In the genomic region with DNA sequence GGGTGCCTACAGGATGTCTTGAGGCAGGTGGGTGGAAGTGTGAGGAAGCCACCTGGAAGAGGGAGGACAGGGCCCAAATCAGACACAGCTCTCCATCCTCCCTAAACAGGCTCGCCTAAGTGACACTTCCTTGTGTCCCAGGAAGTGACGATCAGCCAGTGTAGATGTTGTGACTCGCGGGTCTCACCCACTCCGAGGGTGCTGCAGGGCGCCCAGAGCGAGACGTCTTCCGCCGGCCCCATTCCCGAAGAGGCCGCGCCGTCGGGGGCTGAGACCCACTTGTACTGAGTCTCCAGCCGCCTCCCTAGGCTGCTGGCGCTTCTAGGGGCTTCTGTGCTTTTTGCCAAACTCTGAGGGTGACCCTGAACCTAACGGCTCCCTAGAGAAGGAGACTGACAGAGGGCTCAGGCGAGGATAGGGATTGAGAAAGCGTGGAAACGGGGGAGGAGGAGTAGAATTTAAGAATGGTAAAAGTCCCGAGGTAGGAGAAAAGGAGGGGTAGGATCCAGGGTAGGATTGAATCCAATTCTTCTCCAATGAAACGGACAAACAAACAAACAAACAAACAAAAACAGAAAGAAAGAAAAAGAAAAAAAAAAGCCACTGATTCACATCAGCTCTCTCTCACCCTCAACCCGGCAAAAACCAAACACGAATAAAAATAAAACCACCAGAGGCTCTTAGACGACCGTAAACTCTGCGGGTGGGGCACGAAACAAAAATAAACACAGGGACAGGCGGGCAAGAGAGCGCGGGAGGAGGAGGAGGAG, we compare ENCODE assay signal across 8 cellular contexts. TPM values are rescaled to one million over a fixed set of nuclear protein-coding genes. Genes with fewer than 3 reads are reported as not detected.
DNase-seq lines count a peak whose midpoint lies in the region; ATAC-seq and TF ChIP-seq lines count a peak whose summit lies in the region.

No MANE protein-coding gene starts in this region.

- peak overlapping the region; percentile 98 for H3K9ac ChIP-seq in KMS-11

- no peaks in the 10 kb centered on the region for H3K27me3 ChIP-seq in KMS-11 (ENCODE audit: insufficient read depth, low read depth)

- ATAC-seq in left ventricle myocardium superior (peak; percentile 77), HG02610 (IDR thresholded peaks at IDR 0.05; ENCODE audit: unreplicated experiment) (no peak)

- intact Hi-C loops in left ventricle myocardium superior (cut with micrococcal nuclease) (no loop called here), posterior cingulate gyrus (cut with DNase I) (no loop called here)

- peak overlapping the region; percentile 88 for H3K27ac ChIP-seq in KMS-11

- peak overlapping the region; percentile 97 for H2AFZ ChIP-seq in KMS-11 (ENCODE audit: low read depth)

- peaks cover 40% of the 10 kb centered on the region for H3K79me2 ChIP-seq in KMS-11 (ENCODE audit: insufficient read depth, low read depth)

- no peak for TF ChIP-seq CTCF in KMS-11 (conservative IDR thresholded peaks at IDR 0.05; ENCODE audit: low read depth, low read length)

- no peak overlapping the region for H3K4me3 ChIP-seq in KMS-11 (IDR thresholded peaks at IDR 0.05; ENCODE audit: insufficient read depth, low read depth, low read length)

- peak; percentile 10 for DNase-seq in activated CD4-positive, alpha-beta T cell treated with anti-CD3 and anti-CD28 coated beads for 48 hours
- DNase-seq in activated CD4-positive, alpha-beta T cell treated with anti-CD3 and anti-CD28 coated beads, Interleukin-2, amount 50 U/mL, for 1 hour: no peak
- peak in 44 of 56 donors; percentile 8 to 74 (median 41) for DNase-seq in amygdala (lab: John Stamatoyannopoulos, UW)
- peak; percentile 66 for DNase-seq in left ventricle myocardium superior
- peak; percentile 33 to 93 (median 64) for DNase-seq in posterior cingulate gyrus
- DNase-seq in OCI-M2 (lab: John Stamatoyannopoulos, UW; ENCODE audit: unreplicated experiment): no peak

- no peaks in the 10 kb centered on the region for H4K20me1 ChIP-seq in KMS-11 (ENCODE audit: insufficient read depth)

- peaks cover 21% of the 10 kb centered on the region for H3K4me1 ChIP-seq in KMS-11 (ENCODE audit: low read depth, poor library complexity, severe bottlenecking)

- H3K4me2 ChIP-seq in KMS-11: peak overlapping the region; percentile 81

- H3K36me3 ChIP-seq in KMS-11 (ENCODE audit: insufficient read depth): no peaks in the 10 kb centered on the region

RNA-seq across cellular contexts. Expression of a gene that starts 0.5 kb away (rescaled TPM):
- total RNA-seq in left ventricle myocardium superior: 16.6 TPM

Comparison
In these comparisons a context has a peak if more than half of its experiments do, and no peak if none do; other contexts are left out.
1. DNase-seq: peak in activated CD4-positive, alpha-beta T cell treated with anti-CD3 and anti-CD28 coated beads for 48 hours (single experiment), amygdala (44 of 56), left ventricle myocardium superior (single experiment) and posterior cingulate gyrus (10 of 10); none in activated CD4-positive, alpha-beta T cell treated with anti-CD3 and anti-CD28 coated beads, Interleukin-2, amount 50 U/mL, for 1 hour (single experiment) and OCI-M2 (single experiment).